In the genomic region with DNA sequence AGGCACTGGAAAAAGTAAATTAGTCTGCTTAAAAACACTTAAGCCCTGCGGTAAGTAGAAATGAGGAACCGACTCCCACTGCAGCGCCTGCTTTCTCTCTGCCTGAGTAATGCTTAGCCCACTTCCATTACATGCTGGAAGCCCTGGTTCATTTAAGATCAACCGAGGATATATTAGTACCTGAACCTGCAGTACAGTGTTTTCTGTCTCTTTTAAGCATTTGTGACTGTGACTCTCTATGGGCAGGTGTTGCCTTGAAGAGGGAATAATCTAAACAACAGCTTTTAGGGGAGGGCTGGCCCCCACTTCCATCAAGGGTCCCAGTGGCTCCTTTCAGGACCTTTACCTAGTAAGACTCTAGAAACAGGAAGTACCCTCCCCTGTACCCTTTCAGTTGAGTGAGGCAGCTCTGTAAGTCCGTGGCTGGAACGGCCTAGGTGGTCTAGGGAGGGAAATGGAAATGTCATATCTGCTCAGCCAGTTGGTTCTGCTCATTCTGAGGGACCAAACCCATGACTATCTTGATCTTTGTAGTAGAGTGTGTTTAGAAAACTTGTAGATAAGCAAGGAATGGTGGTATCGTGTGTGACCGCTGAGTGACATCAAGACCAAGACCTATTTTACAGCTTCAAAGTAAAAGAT, we compare ENCODE assay signal across 14 cellular contexts. TPM values are rescaled to one million over a fixed set of nuclear protein-coding genes. Genes with fewer than 3 reads are reported as not detected.
DNase-seq lines count a peak whose midpoint lies in the region; ATAC-seq and TF ChIP-seq lines count a peak whose summit lies in the region.
"Had no signal": no experiment of that assay in that cellular context is flagged by ENCODE, and none has a peak within 500 bp of the region (broad histone marks: within the 10 kb centered on the region; RNA-seq: fewer than 3 reads in every experiment).

No MANE protein-coding gene starts in this region.

- peak; percentile 97 for DNase-seq in CMK (ENCODE audit: low read depth)
- peak in 1 of 2 donors; percentile 46 for DNase-seq in left lung
- DNase-seq in mesenteric fat pad (ENCODE audit: low spot score): no peak
- no peak for DNase-seq in kidney glomerular epithelial cell (lab: John Stamatoyannopoulos, UW)
- DNase-seq: activated naive CD4-positive, alpha-beta T cell treated with anti-CD3 and anti-CD28 coated beads, Interleukin-2, amount 10 ng/mL, durations not matched to agents 7 days and 5 days; CD4-positive, alpha-beta memory T cell; heart right ventricle; NCI-H1105 treated with DMSO at 0.1 percent for 48 hours; stimulated activated CD4-positive, alpha-beta T cell treated with anti-CD3 and anti-CD28 coated beads, Interleukin-12 subunit alpha, Interleukin-12 subunit beta, amount 100 ng/mL, for 4 hours had no signal

- H3K36me3 ChIP-seq in Loucy (ENCODE audit: insufficient read depth, low read length) (peaks cover 31% of the 10 kb centered on the region; the same call in 1 of the 2 replicates), left lung (peaks cover 0 to 28% of the 10 kb centered on the region in 2 donors)

- no peaks in the 10 kb centered on the region for H3K27me3 ChIP-seq in Loucy (ENCODE audit: insufficient read depth, low read length, poor library complexity, severe bottlenecking)
- H3K27me3 ChIP-seq in left lung: no peaks in the 10 kb centered on the region
- H3K27me3 ChIP-seq: heart right ventricle had no signal

- intact Hi-C loops in left lung (cut with DNase I): no loop called here

- peak overlapping the region; percentile 39 for H3K4me2 ChIP-seq in Loucy (ENCODE audit: low read depth, low read length, poor library complexity, severe bottlenecking)

- H3K27ac ChIP-seq in left lung: peak overlapping the region in 1 of 2 donors; percentile 74

- no peaks in the 10 kb centered on the region for H4K20me1 ChIP-seq in Loucy (ENCODE audit: insufficient read depth, low read length, poor library complexity, severe bottlenecking)

- H3K9ac ChIP-seq in Loucy (ENCODE audit: low read depth, low read length, poor library complexity, severe bottlenecking): peak overlapping the region; percentile 52

- H2AFZ ChIP-seq in Loucy (ENCODE audit: low read length): no peak overlapping the region

- ATAC-seq in GM21528 (IDR thresholded peaks at IDR 0.05; ENCODE audit: low FRiP score, unreplicated experiment): peak; percentile 58
- ATAC-seq in left lung: peak; percentile 20
- no peak for ATAC-seq in GM21737 (IDR thresholded peaks at IDR 0.05; ENCODE audit: unreplicated experiment)
- no peak for ATAC-seq in HG02840 (IDR thresholded peaks at IDR 0.05; ENCODE audit: low FRiP score, unreplicated experiment)
- ATAC-seq: activated CD4-positive, CD25-positive, alpha-beta regulatory T cell treated with anti-CD3 and anti-CD28 coated beads, Interleukin-2, amount 50 U/mL, for 24 hours had no signal

- H3K9me3 ChIP-seq in Loucy (ENCODE audit: insufficient read depth, low read depth, low read length) (no peaks in the 10 kb centered on the region), left lung (no peaks in the 10 kb centered on the region)
- H3K9me3 ChIP-seq: heart right ventricle had no signal

- TF ChIP-seq CTCF in Loucy (conservative IDR thresholded peaks at IDR 0.05; ENCODE audit: low read length) (no peak), left lung (IDR thresholded peaks at IDR 0.05) (no peak)

- H3K9me2 ChIP-seq in Loucy (replicated peaks; ENCODE audit: low read depth, low read length): no peaks in the 10 kb centered on the region

- H3F3A ChIP-seq in Loucy (ENCODE audit: low read depth): peaks cover 8% of the 10 kb centered on the region

- H3K4me1 ChIP-seq in Loucy (ENCODE audit: insufficient read depth, low read length, poor library complexity, severe bottlenecking) (peaks cover 42% of the 10 kb centered on the region), left lung (peaks cover 0 to 51% of the 10 kb centered on the region in 2 donors)

- H3K4me3 ChIP-seq in Loucy (ENCODE audit: low read length, poor library complexity, severe bottlenecking): peak overlapping the region; percentile 26
- H3K4me3 ChIP-seq in left lung: no peak overlapping the region
- H3K4me3 ChIP-seq: heart right ventricle had no signal

- H3K79me2 ChIP-seq in Loucy (ENCODE audit: insufficient read depth, low read length): no peaks in the 10 kb centered on the region

RNA-seq across cellular contexts. Expression of gene FNTB, which starts 56.2 kb away (rescaled TPM):
- total RNA-seq in left lung: 10 to 100 TPM; 16.6 to 19.3 TPM
- 16.1 TPM for total RNA-seq in mesenteric fat pad

RNA-seq across cellular contexts. Expression of gene MAX, which starts 59.5 kb away (rescaled TPM):
- total RNA-seq in left lung (10 to 100 TPM; 87.2 to 96.5 TPM), mesenteric fat pad (97.5 TPM)

Comparison
In these comparisons a context has a peak if more than half of its experiments do, and no peak if none do; other contexts are left out.
1. ATAC-seq: peak in GM21528 (single experiment) and left lung (single experiment); none in GM21737 (single experiment) and HG02840 (single experiment).